22 cellular contexts compared by ENCODE assay signal in genomic region chr2:5980351-5981054, GRCh38.
A peak's percentile ranks its signal among the peaks of the same experiment; 100 is the strongest.
DNase-seq lines count a peak whose midpoint lies in the region; ATAC-seq, FAIRE-seq and TF ChIP-seq lines count a peak whose summit lies in the region.
"Had no signal": no experiment of that assay in that cellular context is flagged by ENCODE, and none has a peak within 500 bp of the region (broad histone marks: within the 10 kb centered on the region; RNA-seq: fewer than 3 reads in every experiment).

No MANE protein-coding gene starts in this region.

- 17% methylated on average over 13 of the region's 15 CpGs for WGBS in HepG2 (ENCODE audit: low lambda C conversion rate)
- WGBS in right lobe of liver (ENCODE audit: insufficient coverage, low coverage, low lambda C conversion rate, missing lambda C conversion rate), result 74% methylated on average over 9 of the region's 15 CpGs
- WGBS in esophagus muscularis mucosa, result 67% methylated on average over 13 of the region's 15 CpGs

- no peaks in the 10 kb centered on the region for H3K36me3 ChIP-seq in HepG2 (replicated peaks in 1 of 2; ENCODE audit: control insufficient read depth in 1 of 2, insufficient read depth in 2 of 2, low read length in 2 of 2)
- no peaks in the 10 kb centered on the region for H3K36me3 ChIP-seq in right lobe of liver
- H3K36me3 ChIP-seq in esophagus muscularis mucosa, result no peaks in the 10 kb centered on the region
- H3K36me3 ChIP-seq in CD8-positive, alpha-beta T cell (ENCODE audit: insufficient read depth, low read length), result no peaks in the 10 kb centered on the region
- H3K36me3 ChIP-seq: adrenal gland; BLaER1 treated with 17β-estradiol and CSF1 and Interleukin-3, amounts not matched to agents 10 nM and 100 nM; SJCRH30; uterus had no signal

- TF ChIP-seq EP300 in HepG2 (IDR thresholded peaks at IDR 0.05; ENCODE audit: low read depth in 2 of 2, low read length in 2 of 2) (no peak), HepG2 (CRISPR knock-in tag; IDR thresholded peaks at IDR 0.05; ENCODE audit: borderline replicate concordance) (no peak), esophagus muscularis mucosa (IDR thresholded peaks at IDR 0.05) (no peak)

- no peaks in the 10 kb centered on the region for H3K79me2 ChIP-seq in HepG2 (ENCODE audit: insufficient read depth, low read length)

- H3K4me3 ChIP-seq in HepG2 (replicated peaks in 1 of 3; ENCODE audit: insufficient read depth in 1 of 3, low read depth in 2 of 3, low read length in 3 of 3), result no peak overlapping the region
- H3K4me3 ChIP-seq in right lobe of liver, result no peak overlapping the region
- H3K4me3 ChIP-seq in esophagus muscularis mucosa, result no peak overlapping the region
- no peak overlapping the region for H3K4me3 ChIP-seq in CD8-positive, alpha-beta T cell (ENCODE audit: low read depth, low read length)
- H3K4me3 ChIP-seq: adrenal gland, uterus had no signal

- no peak for TF ChIP-seq POLR2A in HepG2 (IDR thresholded peaks at IDR 0.05; ENCODE audit: insufficient read depth in 1 of 2, low read depth in 2 of 2, low read length in 2 of 2)
- no peak for TF ChIP-seq POLR2A in right lobe of liver (IDR thresholded peaks at IDR 0.05)
- no peak for TF ChIP-seq POLR2A in esophagus muscularis mucosa (IDR thresholded peaks at IDR 0.05; ENCODE audit: low read depth)

- CTCF ChIA-PET in HepG2 (lab: Yijun Ruan, JAX; ENCODE audit: low intra/inter-chr PET ratio, low total read pairs), result no interaction called here
- CTCF ChIA-PET in CD8-positive, alpha-beta T cell (lab: Charles Lee), result no interaction called here

- no peak overlapping the region for H3K4me2 ChIP-seq in HepG2 (ENCODE audit: low read depth, low read length)

- TF ChIP-seq CTCF in HepG2 (CRISPR knock-in tag; IDR thresholded peaks at IDR 0.05) (no peak), right lobe of liver (IDR thresholded peaks at IDR 0.05) (no peak), esophagus muscularis mucosa (IDR thresholded peaks at IDR 0.05) (no peak), nephron progenitor cell (IDR thresholded peaks at IDR 0.05) (no peak), foreskin keratinocyte (conservative IDR thresholded peaks at IDR 0.05) (no peak)
- TF ChIP-seq CTCF in CD8-positive, alpha-beta T cell (IDR thresholded peaks at IDR 0.05), result no peak

- no peaks in the 10 kb centered on the region for H3K9me3 Mint-ChIP-seq in nephron progenitor cell
- no peaks in the 10 kb centered on the region for H3K9me3 Mint-ChIP-seq in CD8-positive, alpha-beta T cell
- H3K9me3 Mint-ChIP-seq: stimulated activated naive CD8-positive, alpha-beta T cell treated with anti-CD3 and anti-CD28 coated beads, Interleukin-15, Interleukin-2, amounts not matched to agents 100 ng/mL and 50 ng/mL, for 24 hours had no signal

- H3K36me3 Mint-ChIP-seq in nephron progenitor cell (ENCODE audit: low read depth), result no peaks in the 10 kb centered on the region
- H3K36me3 Mint-ChIP-seq in CD8-positive, alpha-beta T cell, result no peaks in the 10 kb centered on the region
- H3K36me3 Mint-ChIP-seq: naive thymus-derived CD8-positive, alpha-beta T cell had no signal

- H3K4me1 Mint-ChIP-seq in nephron progenitor cell, result peaks cover 82% of the 10 kb centered on the region
- no peaks in the 10 kb centered on the region for H3K4me1 Mint-ChIP-seq in CD8-positive, alpha-beta T cell (ENCODE audit: low read depth)
- H3K4me1 Mint-ChIP-seq: T-helper 17 cell had no signal

- H3K9ac ChIP-seq in HepG2 (ENCODE audit: insufficient read depth, low read depth, low read length), result no peak overlapping the region

- H3K4me1 ChIP-seq in HepG2 (ENCODE audit: insufficient read depth, low read length), result no peaks in the 10 kb centered on the region
- no peaks in the 10 kb centered on the region for H3K4me1 ChIP-seq in right lobe of liver
- H3K4me1 ChIP-seq in esophagus muscularis mucosa, result peaks cover 0 to 10% (median 8%) of the 10 kb centered on the region in 4 donors
- H3K4me1 ChIP-seq in foreskin keratinocyte, result no peaks in the 10 kb centered on the region
- H3K4me1 ChIP-seq in CD8-positive, alpha-beta T cell (ENCODE audit: insufficient read depth, low read length), result no peaks in the 10 kb centered on the region
- H3K4me1 ChIP-seq: adrenal gland, SJCRH30, uterus had no signal

- peaks cover 9% of the 10 kb centered on the region for H3K27me3 Mint-ChIP-seq in nephron progenitor cell (ENCODE audit: low read depth, poor library complexity)
- peaks cover 3% of the 10 kb centered on the region for H3K27me3 Mint-ChIP-seq in CD8-positive, alpha-beta T cell (ENCODE audit: low read depth)
- H3K27me3 Mint-ChIP-seq: T-helper 17 cell had no signal

- H3K9me3 ChIP-seq in HepG2 (ENCODE audit: low read length), result 0 out of 2 replicates have a peak, but pooled peaks cover 6% of the 10 kb centered on the region
- no peaks in the 10 kb centered on the region for H3K9me3 ChIP-seq in right lobe of liver
- H3K9me3 ChIP-seq in esophagus muscularis mucosa, result no peaks in the 10 kb centered on the region
- H3K9me3 ChIP-seq in CD8-positive, alpha-beta T cell (ENCODE audit: low read length), result no peaks in the 10 kb centered on the region
- H3K9me3 ChIP-seq: adrenal gland; BLaER1 treated with 17β-estradiol and CSF1 and Interleukin-3, amounts not matched to agents 10 nM and 100 nM; SJCRH30; uterus had no signal

- H3K27ac Mint-ChIP-seq in nephron progenitor cell, result peak overlapping the region; percentile 98
- no peak overlapping the region for H3K27ac Mint-ChIP-seq in CD8-positive, alpha-beta T cell
- H3K27ac Mint-ChIP-seq: naive thymus-derived CD8-positive, alpha-beta T cell; stimulated activated naive CD8-positive, alpha-beta T cell treated with anti-CD3 and anti-CD28 coated beads, Interleukin-15, Interleukin-2, amounts not matched to agents 100 ng/mL and 50 ng/mL, for 24 hours; T-helper 17 cell had no signal

- peaks cover 1 to 13% of the 10 kb centered on the region in 2 experiments; a peak in 2 of 5 replicates for H3K27me3 ChIP-seq in HepG2 (ENCODE audit: control insufficient read depth in 1 of 2, insufficient read depth in 2 of 2, low read length in 2 of 2)
- no peaks in the 10 kb centered on the region for H3K27me3 ChIP-seq in right lobe of liver
- H3K27me3 ChIP-seq in esophagus muscularis mucosa, result peaks cover 0 to 47% (median 0%) of the 10 kb centered on the region in 4 donors
- H3K27me3 ChIP-seq in foreskin keratinocyte, result no peaks in the 10 kb centered on the region
- no peaks in the 10 kb centered on the region for H3K27me3 ChIP-seq in CD8-positive, alpha-beta T cell (ENCODE audit: insufficient read depth, low read length)
- H3K27me3 ChIP-seq: adrenal gland had no signal

- intact Hi-C loops in HepG2 (cut with micrococcal nuclease; ENCODE audit: unreplicated experiment), result no loop called here
- intact Hi-C loops in right lobe of liver (cut with DNase I), result no loop called here
- intact Hi-C loops in esophagus muscularis mucosa (cut with DNase I), result no loop called here
- intact Hi-C loops in CD8-positive, alpha-beta T cell (cut with DNase I, micrococcal nuclease), result no loop called here

- H2AFZ ChIP-seq in HepG2 (ENCODE audit: low read length), result no peak overlapping the region

- BruUV-seq in HepG2 (replicated peaks; lab: Mats Ljungman, UMichigan), result no TSS peak

- POLR2A ChIA-PET in HepG2 (lab: Yijun Ruan, JAX), result no interaction called here
- POLR2A ChIA-PET in CD8-positive, alpha-beta T cell (lab: Charles Lee), result no interaction called here

- no peak for FAIRE-seq in HepG2 (lab: Jason Lieb, UNC)
- FAIRE-seq: GM18507, small intestine had no signal

- H4K20me1 ChIP-seq in HepG2 (ENCODE audit: insufficient read depth, low read length), result no peaks in the 10 kb centered on the region
- H4K20me1 ChIP-seq: BLaER1 treated with 17β-estradiol and CSF1 and Interleukin-3, amounts not matched to agents 10 nM and 100 nM had no signal

- DNase-seq in HepG2 (ENCODE audit: low spot score) (no peak), right lobe of liver (no peak), esophagus muscularis mucosa (ENCODE audit: extremely low spot score) (peak; percentile 75), nephron progenitor cell (no peak), foreskin keratinocyte (no peak)
- DNase-seq in CD8-positive, alpha-beta T cell, result no peak
- DNase-seq: activated gamma-delta T cell treated with Interleukin-2 at 50 U/mL for 16 hours; adrenal gland; Calu3; foreskin fibroblast; naive thymus-derived CD8-positive, alpha-beta T cell; small intestine; stimulated activated CD4-positive, alpha-beta T cell treated with anti-CD3 and anti-CD28 coated beads, Interleukin-2, amount 100 ng/mL, for 48 hours; T-helper 17 cell; uterus had no signal

- ATAC-seq in HepG2, result no peak; the same call in 2 of the 3 replicates
- ATAC-seq in right lobe of liver, result no peak
- no peak for ATAC-seq in foreskin keratinocyte
- ATAC-seq in HG02798 (IDR thresholded peaks at IDR 0.05; ENCODE audit: poor library complexity, unreplicated experiment), result no peak
- ATAC-seq in CD8-positive, alpha-beta T cell, result no peak
- no peak for ATAC-seq in HG03457 (IDR thresholded peaks at IDR 0.05; ENCODE audit: unreplicated experiment)
- ATAC-seq: naive thymus-derived CD8-positive, alpha-beta T cell; T-helper 17 cell had no signal

- in situ Hi-C loops in HepG2 (cut with HindIII; ENCODE audit: extremely low pct_ligation_motif_present, low pct_unique_long_range_greater_than_20kb), result no loop called here

- TF ChIP-seq RAD21 in HepG2 (CRISPR knock-in tag; IDR thresholded peaks at IDR 0.05), result no peak

- peak overlapping the region; percentile 73 for H3K4me3 Mint-ChIP-seq in nephron progenitor cell
- no peak overlapping the region for H3K4me3 Mint-ChIP-seq in CD8-positive, alpha-beta T cell
- H3K4me3 Mint-ChIP-seq: naive thymus-derived CD8-positive, alpha-beta T cell; stimulated activated naive CD8-positive, alpha-beta T cell treated with anti-CD3 and anti-CD28 coated beads, Interleukin-15, Interleukin-2, amounts not matched to agents 100 ng/mL and 50 ng/mL, for 24 hours; T-helper 17 cell had no signal

- H3K27ac ChIP-seq in HepG2 (ENCODE audit: extremely low read length, insufficient read depth, low read length) (no peak overlapping the region), right lobe of liver (no peak overlapping the region), esophagus muscularis mucosa (replicated peaks in 1 of 4) (no peak overlapping the region), foreskin keratinocyte (no peak overlapping the region)
- no peak overlapping the region for H3K27ac ChIP-seq in CD8-positive, alpha-beta T cell (ENCODE audit: low read depth, low read length)
- H3K27ac ChIP-seq: adrenal gland; BLaER1 treated with 17β-estradiol and CSF1 and Interleukin-3, amounts not matched to agents 10 nM and 100 nM; epithelial cell of prostate; SJCRH30; uterus had no signal
